ENCODE assay signal across 1 cellular context in the genomic region with DNA sequence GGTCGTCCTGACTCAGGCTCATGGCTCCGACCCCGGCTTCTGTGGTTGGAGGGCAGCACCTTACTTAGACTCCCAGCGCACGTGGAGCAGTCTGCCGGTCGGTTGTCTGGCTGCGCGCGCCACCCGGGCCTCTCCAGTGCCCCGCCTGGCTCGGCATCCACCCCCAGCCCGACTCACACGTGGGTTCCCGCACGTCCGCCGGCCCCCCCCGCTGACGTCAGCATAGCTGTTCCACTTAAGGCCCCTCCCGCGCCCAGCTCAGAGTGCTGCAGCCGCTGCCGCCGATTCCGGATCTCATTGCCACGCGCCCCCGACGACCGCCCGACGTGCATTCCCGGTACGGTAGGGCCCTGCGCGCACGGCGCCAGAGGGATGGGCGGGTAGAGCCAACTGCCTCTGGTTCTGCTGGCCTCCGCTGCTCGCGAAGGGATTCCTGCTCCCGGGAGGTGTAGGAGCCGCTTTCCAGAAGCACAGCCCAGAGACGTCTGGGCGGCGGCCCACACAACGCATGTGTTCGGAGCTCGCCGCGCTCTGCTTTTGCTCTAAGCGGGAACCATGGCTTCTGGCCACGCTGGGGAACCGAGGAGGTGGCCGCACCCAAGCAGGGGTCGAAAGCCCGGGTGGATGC.
TF ChIP-seq lines count a peak whose summit lies in the region.

LDHA (plus strand) TSS at position 264 of the 628 bp plus-strand sequence. CDS start 2,280 bp downstream, outside the sequence.

TF ChIP-seq in HepG2, 621 proteins besides CTCF, POLR2A, EP300 and RAD21 (continued from another document and continues in another):
- peak; percentile 61 for TF ChIP-seq ZNF646 (CRISPR knock-in tag; IDR thresholded peaks at IDR 0.05)
- TF ChIP-seq ZEB1 (IDR thresholded peaks at IDR 0.05; ENCODE audit: insufficient replicate concordance, low read depth): no peak
- TF ChIP-seq ZFP41 (CRISPR knock-in tag; IDR thresholded peaks at IDR 0.05; ENCODE audit: borderline replicate concordance): peak; percentile 82; the same call in 1 of the 2 replicates
- TF ChIP-seq ZNF280B (CRISPR knock-in tag; IDR thresholded peaks at IDR 0.05; ENCODE audit: borderline replicate concordance): peak; percentile 99
- TF ChIP-seq MLX (CRISPR knock-in tag; IDR thresholded peaks at IDR 0.05): no peak; the same call in 1 of the 2 replicates
- TF ChIP-seq TFAP4 (IDR thresholded peaks at IDR 0.05; ENCODE audit: borderline replicate concordance, low read depth): peak; percentile 57; the same call in 1 of the 2 replicates
- TF ChIP-seq ZFP62 (CRISPR knock-in tag; IDR thresholded peaks at IDR 0.05): no peak
- TF ChIP-seq TRIM24 (CRISPR knock-in tag; IDR thresholded peaks at IDR 0.05): no peak; the same call in 1 of the 2 replicates
- TF ChIP-seq PHF5A (CRISPR knock-in tag; IDR thresholded peaks at IDR 0.05; ENCODE audit: low read depth, unreplicated experiment): no peak
- no peak for TF ChIP-seq U2AF2 (IDR thresholded peaks at IDR 0.05; ENCODE audit: low read depth, low read length)
- no peak for TF ChIP-seq SOX6 (IDR thresholded peaks at IDR 0.05)
- TF ChIP-seq SOX6 (CRISPR knock-in tag; IDR thresholded peaks at IDR 0.05): peak; percentile 90
- no peak for TF ChIP-seq ZNF24 (IDR thresholded peaks at IDR 0.05)
- TF ChIP-seq SP5 (CRISPR knock-in tag; IDR thresholded peaks at IDR 0.05; ENCODE audit: borderline replicate concordance, low read depth): peak; percentile 83
- TF ChIP-seq, protein P1, sequence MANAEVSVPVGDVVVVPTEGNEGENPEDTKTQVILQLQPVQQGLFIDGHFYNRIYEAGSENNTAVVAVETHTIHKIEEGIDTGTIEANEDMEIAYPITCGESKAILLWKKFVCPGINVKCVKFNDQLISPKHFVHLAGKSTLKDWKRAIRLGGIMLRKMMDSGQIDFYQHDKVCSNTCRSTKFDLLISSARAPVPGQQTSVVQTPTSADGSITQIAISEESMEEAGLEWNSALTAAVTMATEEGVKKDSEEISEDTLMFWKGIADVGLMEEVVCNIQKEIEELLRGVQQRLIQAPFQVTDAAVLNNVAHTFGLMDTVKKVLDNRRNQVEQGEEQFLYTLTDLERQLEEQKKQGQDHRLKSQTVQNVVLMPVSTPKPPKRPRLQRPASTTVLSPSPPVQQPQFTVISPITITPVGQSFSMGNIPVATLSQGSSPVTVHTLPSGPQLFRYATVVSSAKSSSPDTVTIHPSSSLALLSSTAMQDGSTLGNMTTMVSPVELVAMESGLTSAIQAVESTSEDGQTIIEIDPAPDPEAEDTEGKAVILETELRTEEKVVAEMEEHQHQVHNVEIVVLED (CRISPR knock-in tag; IDR thresholded peaks at IDR 0.05; ENCODE audit: borderline replicate concordance): peak; percentile 88
- TF ChIP-seq SRF (IDR thresholded peaks at IDR 0.05; ENCODE audit: low read depth, low read length): no peak
- TF ChIP-seq NFKB2 (CRISPR knock-in tag; IDR thresholded peaks at IDR 0.05; ENCODE audit: borderline replicate concordance): peak; percentile 99
- TF ChIP-seq HOXA5 (CRISPR knock-in tag; IDR thresholded peaks at IDR 0.05): peak; percentile 92; the same call in 1 of the 2 replicates
- peak; percentile 79; the same call in 1 of the 2 replicates for TF ChIP-seq EED (CRISPR knock-in tag; IDR thresholded peaks at IDR 0.05)
- TF ChIP-seq ZMYM4 (CRISPR knock-in tag; IDR thresholded peaks at IDR 0.05): peak; percentile 94
- TF ChIP-seq HDAC2 (CRISPR knock-in tag; IDR thresholded peaks at IDR 0.05): peak; percentile 94
- peak; percentile 92 for TF ChIP-seq AHR (CRISPR knock-in tag; IDR thresholded peaks at IDR 0.05)
- peak; percentile 52 for TF ChIP-seq HNRNPK (IDR thresholded peaks at IDR 0.05; ENCODE audit: low read depth, low read length, poor library complexity, severe bottlenecking)
- TF ChIP-seq SIX1 (CRISPR knock-in tag; IDR thresholded peaks at IDR 0.05; ENCODE audit: borderline replicate concordance): no peak
- TF ChIP-seq ZNF598 (CRISPR knock-in tag; IDR thresholded peaks at IDR 0.05; ENCODE audit: borderline replicate concordance): peak; percentile 94; the same call in 1 of the 2 replicates
- no peak for TF ChIP-seq PRPF4 (IDR thresholded peaks at IDR 0.05; ENCODE audit: low read depth, low read length, poor library complexity, severe bottlenecking)
- TF ChIP-seq, protein P2, sequence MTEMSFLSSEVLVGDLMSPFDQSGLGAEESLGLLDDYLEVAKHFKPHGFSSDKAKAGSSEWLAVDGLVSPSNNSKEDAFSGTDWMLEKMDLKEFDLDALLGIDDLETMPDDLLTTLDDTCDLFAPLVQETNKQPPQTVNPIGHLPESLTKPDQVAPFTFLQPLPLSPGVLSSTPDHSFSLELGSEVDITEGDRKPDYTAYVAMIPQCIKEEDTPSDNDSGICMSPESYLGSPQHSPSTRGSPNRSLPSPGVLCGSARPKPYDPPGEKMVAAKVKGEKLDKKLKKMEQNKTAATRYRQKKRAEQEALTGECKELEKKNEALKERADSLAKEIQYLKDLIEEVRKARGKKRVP (CRISPR knock-in tag; IDR thresholded peaks at IDR 0.05): peak in 1 of 2 experiments; percentile 83; a peak in 2 of 4 replicates
- TF ChIP-seq ZNF710 (CRISPR knock-in tag; IDR thresholded peaks at IDR 0.05; ENCODE audit: borderline replicate concordance): peak; percentile 90; the same call in 1 of the 2 replicates
- TF ChIP-seq ZNF773 (CRISPR knock-in tag; IDR thresholded peaks at IDR 0.05; ENCODE audit: borderline replicate concordance): peak; percentile 86
- no peak for TF ChIP-seq CEBPB (IDR thresholded peaks at IDR 0.05; ENCODE audit: borderline replicate concordance, low read depth, low read length)
- TF ChIP-seq DRAP1 (CRISPR knock-in tag; IDR thresholded peaks at IDR 0.05): peak; percentile 98
- no peak for TF ChIP-seq NONO (IDR thresholded peaks at IDR 0.05)
- TF ChIP-seq NONO (CRISPR knock-in tag; conservative IDR thresholded peaks at IDR 0.05): peak; percentile 98
- no peak for TF ChIP-seq EHMT2 (IDR thresholded peaks at IDR 0.05; ENCODE audit: borderline replicate concordance, low read depth, low read length)
- peak; percentile 89 for TF ChIP-seq IRF2 (CRISPR knock-in tag; IDR thresholded peaks at IDR 0.05)
- peak; percentile 95 for TF ChIP-seq ZNF788 (CRISPR knock-in tag; IDR thresholded peaks at IDR 0.05; ENCODE audit: borderline replicate concordance)
- peak; percentile 80 for TF ChIP-seq GATAD1 (CRISPR knock-in tag; IDR thresholded peaks at IDR 0.05)
- TF ChIP-seq ARHGAP35 (CRISPR knock-in tag; IDR thresholded peaks at IDR 0.05; ENCODE audit: borderline replicate concordance): peak; percentile 97
- peak; percentile 55; the same call in 1 of the 2 replicates for TF ChIP-seq ZNF619 (CRISPR knock-in tag; IDR thresholded peaks at IDR 0.05)
- peak; percentile 98 for TF ChIP-seq ZNF616 (CRISPR knock-in tag; IDR thresholded peaks at IDR 0.05; ENCODE audit: low read depth)
- TF ChIP-seq, protein P3, sequence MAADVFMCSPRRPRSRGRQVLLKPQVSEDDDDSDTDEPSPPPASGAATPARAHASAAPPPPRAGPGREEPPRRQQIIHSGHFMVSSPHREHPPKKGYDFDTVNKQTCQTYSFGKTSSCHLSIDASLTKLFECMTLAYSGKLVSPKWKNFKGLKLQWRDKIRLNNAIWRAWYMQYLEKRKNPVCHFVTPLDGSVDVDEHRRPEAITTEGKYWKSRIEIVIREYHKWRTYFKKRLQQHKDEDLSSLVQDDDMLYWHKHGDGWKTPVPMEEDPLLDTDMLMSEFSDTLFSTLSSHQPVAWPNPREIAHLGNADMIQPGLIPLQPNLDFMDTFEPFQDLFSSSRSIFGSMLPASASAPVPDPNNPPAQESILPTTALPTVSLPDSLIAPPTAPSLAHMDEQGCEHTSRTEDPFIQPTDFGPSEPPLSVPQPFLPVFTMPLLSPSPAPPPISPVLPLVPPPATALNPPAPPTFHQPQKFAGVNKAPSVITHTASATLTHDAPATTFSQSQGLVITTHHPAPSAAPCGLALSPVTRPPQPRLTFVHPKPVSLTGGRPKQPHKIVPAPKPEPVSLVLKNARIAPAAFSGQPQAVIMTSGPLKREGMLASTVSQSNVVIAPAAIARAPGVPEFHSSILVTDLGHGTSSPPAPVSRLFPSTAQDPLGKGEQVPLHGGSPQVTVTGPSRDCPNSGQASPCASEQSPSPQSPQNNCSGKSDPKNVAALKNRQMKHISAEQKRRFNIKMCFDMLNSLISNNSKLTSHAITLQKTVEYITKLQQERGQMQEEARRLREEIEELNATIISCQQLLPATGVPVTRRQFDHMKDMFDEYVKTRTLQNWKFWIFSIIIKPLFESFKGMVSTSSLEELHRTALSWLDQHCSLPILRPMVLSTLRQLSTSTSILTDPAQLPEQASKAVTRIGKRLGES (CRISPR knock-in tag; IDR thresholded peaks at IDR 0.05; ENCODE audit: borderline replicate concordance): peak; percentile 89
- TF ChIP-seq HMG20B (CRISPR knock-in tag; conservative IDR thresholded peaks at IDR 0.05): 0 out of 2 replicates have a peak, but pooled peaks have one; percentile 30
- TF ChIP-seq TCF7 (IDR thresholded peaks at IDR 0.05; ENCODE audit: low read depth): 0 out of 2 replicates have a peak, but pooled peaks have one; percentile 2
